8 cellular contexts compared by ENCODE assay signal in genomic region chr2:27356382-27357181, GRCh38. TPM values are rescaled to one million over a fixed set of nuclear protein-coding genes. Genes with fewer than 3 reads are reported as not detected.
DNase-seq lines count a peak whose midpoint lies in the region; ATAC-seq and TF ChIP-seq lines count a peak whose summit lies in the region.

A gene with protein sequence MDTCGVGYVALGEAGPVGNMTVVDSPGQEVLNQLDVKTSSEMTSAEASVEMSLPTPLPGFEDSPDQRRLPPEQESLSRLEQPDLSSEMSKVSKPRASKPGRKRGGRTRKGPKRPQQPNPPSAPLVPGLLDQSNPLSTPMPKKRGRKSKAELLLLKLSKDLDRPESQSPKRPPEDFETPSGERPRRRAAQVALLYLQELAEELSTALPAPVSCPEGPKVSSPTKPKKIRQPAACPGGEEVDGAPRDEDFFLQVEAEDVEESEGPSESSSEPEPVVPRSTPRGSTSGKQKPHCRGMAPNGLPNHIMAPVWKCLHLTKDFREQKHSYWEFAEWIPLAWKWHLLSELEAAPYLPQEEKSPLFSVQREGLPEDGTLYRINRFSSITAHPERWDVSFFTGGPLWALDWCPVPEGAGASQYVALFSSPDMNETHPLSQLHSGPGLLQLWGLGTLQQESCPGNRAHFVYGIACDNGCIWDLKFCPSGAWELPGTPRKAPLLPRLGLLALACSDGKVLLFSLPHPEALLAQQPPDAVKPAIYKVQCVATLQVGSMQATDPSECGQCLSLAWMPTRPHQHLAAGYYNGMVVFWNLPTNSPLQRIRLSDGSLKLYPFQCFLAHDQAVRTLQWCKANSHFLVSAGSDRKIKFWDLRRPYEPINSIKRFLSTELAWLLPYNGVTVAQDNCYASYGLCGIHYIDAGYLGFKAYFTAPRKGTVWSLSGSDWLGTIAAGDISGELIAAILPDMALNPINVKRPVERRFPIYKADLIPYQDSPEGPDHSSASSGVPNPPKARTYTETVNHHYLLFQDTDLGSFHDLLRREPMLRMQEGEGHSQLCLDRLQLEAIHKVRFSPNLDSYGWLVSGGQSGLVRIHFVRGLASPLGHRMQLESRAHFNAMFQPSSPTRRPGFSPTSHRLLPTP (minus strand): TSS chr2:27356764. CDS start chr2:27343554, 13,210 bp downstream.

- DNase-seq in GM04504 (ENCODE audit: low read depth) (peak; percentile 94), NCI-H1048 (lab: John Stamatoyannopoulos, UW) (peak; percentile 94), SK-N-SH (peak; percentile 97), germinal center (ENCODE audit: low spot score) (peak; percentile 91), nucleus accumbens (lab: John Stamatoyannopoulos, UW) (peak; percentile 63 to 100 (median 94)), suprapubic skin (ENCODE audit: low spot score in 2 of 2) (peak; percentile 96)
- DNase-seq in activated naive CD4-positive, alpha-beta T cell treated with anti-CD3 and anti-CD28 coated beads, Interleukin-2, amount 50 U/mL, for 16 hours, result peak; percentile 91

- H3K4me2 ChIP-seq in SK-N-SH, result peak within 1 kb of the TSS; percentile 91

- peaks cover 7 to 19% of the 10 kb centered on the region in 2 experiments; a peak in 3 of 4 replicates for H3K4me1 ChIP-seq in SK-N-SH (ENCODE audit: control insufficient read depth in 1 of 2, insufficient read depth in 2 of 2, low read depth in 1 of 2, low read length in 1 of 2)
- H3K4me1 ChIP-seq in suprapubic skin, result peaks cover 38% of the 10 kb centered on the region

- TF ChIP-seq CTCF in SK-N-SH (IDR thresholded peaks at IDR 0.05) (no peak), suprapubic skin (IDR thresholded peaks at IDR 0.05) (no peak)

- no peaks in the 10 kb centered on the region for H3K27me3 ChIP-seq in SK-N-SH (ENCODE audit: insufficient read depth)
- H3K27me3 ChIP-seq in suprapubic skin, result no peaks in the 10 kb centered on the region

- H3K9ac ChIP-seq in SK-N-SH, result peak within 1 kb of the TSS; percentile 87

- ATAC-seq in HG02571 (IDR thresholded peaks at IDR 0.05; ENCODE audit: unreplicated experiment), result peak; percentile 69

- POLR2A ChIA-PET in SK-N-SH (lab: Yijun Ruan, JAX), result interaction anchor here (0.5 to 2.8 kb wide), 18 partner anchors 8 to 284 kb away, joined by 3 to 24 read pairs (median 6); partner anchors contain the start of genes EIF2B4, MPV17, NRBP1 and PPM1G

- peaks cover 23% of the 10 kb centered on the region for H3F3A ChIP-seq in SK-N-SH (replicated peaks; ENCODE audit: insufficient read depth)

- H3K36me3 ChIP-seq in SK-N-SH (replicated peaks in 1 of 2; ENCODE audit: control insufficient read depth in 1 of 2, insufficient read depth in 2 of 2, low read length in 1 of 2) (peaks cover 0 to 7% of the 10 kb centered on the region in 2 experiments), suprapubic skin (no peaks in the 10 kb centered on the region)

- no peaks in the 10 kb centered on the region for H3K9me3 ChIP-seq in SK-N-SH
- no peaks in the 10 kb centered on the region for H3K9me3 ChIP-seq in suprapubic skin

- H4K20me1 ChIP-seq in SK-N-SH (ENCODE audit: insufficient read depth), result peaks cover 4% of the 10 kb centered on the region; the same call in 1 of the 2 replicates

- H3K79me2 ChIP-seq in SK-N-SH (ENCODE audit: insufficient read depth), result peaks cover 78% of the 10 kb centered on the region

- CTCF ChIA-PET in SK-N-SH (lab: Yijun Ruan, JAX), result interaction anchor here (0.8 to 2.5 kb wide), 6 partner anchors 12 to 91 kb away, joined by 3 to 16 read pairs (median 3); partner anchors contain the start of genes EIF2B4, SNX17 and ZNF513

- H3K4me3 ChIP-seq in SK-N-SH (ENCODE audit: low read depth in 2 of 2, low read length in 1 of 2) (peak within 1 kb of the TSS; percentile 87 to 93), suprapubic skin (peak within 1 kb of the TSS; percentile 75)

- no peak for TF ChIP-seq RAD21 in SK-N-SH (IDR thresholded peaks at IDR 0.05; ENCODE audit: low read length)

- 1% methylated on average over 38 of the region's 67 CpGs for WGBS in SK-N-SH (ENCODE audit: low lambda C conversion rate)
- 0% methylated on average over 35 of the region's 67 CpGs for WGBS in suprapubic skin

- H2AFZ ChIP-seq in SK-N-SH (ENCODE audit: low read depth), result peak within 1 kb of the TSS; percentile 80

- TF ChIP-seq POLR2A in suprapubic skin (IDR thresholded peaks at IDR 0.05), result peak in 1 of 2 donors; percentile 34

- TF ChIP-seq EP300 in SK-N-SH (IDR thresholded peaks at IDR 0.05; ENCODE audit: borderline replicate concordance in 1 of 2, low read depth in 1 of 2, low read length in 1 of 2) (peak in 1 of 2 experiments; percentile 24; a peak in 1 of 4 replicates), suprapubic skin (IDR thresholded peaks at IDR 0.05) (no peak)

- no peaks in the 10 kb centered on the region for H3K9me2 ChIP-seq in SK-N-SH

- H3K27ac ChIP-seq in SK-N-SH (ENCODE audit: low read depth in 2 of 2, low read length in 1 of 2), result peak within 1 kb of the TSS; percentile 90 to 93
- peak within 1 kb of the TSS; percentile 90 for H3K27ac ChIP-seq in suprapubic skin

TF ChIP-seq in SK-N-SH, 30 proteins besides CTCF, POLR2A, EP300 and RAD21 (continues in another document):
- TF ChIP-seq, protein P1, sequence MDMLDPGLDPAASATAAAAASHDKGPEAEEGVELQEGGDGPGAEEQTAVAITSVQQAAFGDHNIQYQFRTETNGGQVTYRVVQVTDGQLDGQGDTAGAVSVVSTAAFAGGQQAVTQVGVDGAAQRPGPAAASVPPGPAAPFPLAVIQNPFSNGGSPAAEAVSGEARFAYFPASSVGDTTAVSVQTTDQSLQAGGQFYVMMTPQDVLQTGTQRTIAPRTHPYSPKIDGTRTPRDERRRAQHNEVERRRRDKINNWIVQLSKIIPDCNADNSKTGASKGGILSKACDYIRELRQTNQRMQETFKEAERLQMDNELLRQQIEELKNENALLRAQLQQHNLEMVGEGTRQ (IDR thresholded peaks at IDR 0.05; ENCODE audit: borderline replicate concordance, low read depth, low read length), result no peak; the same call in 1 of the 2 replicates
- no peak for TF ChIP-seq GATA2 (CRISPR knock-in tag; IDR thresholded peaks at IDR 0.05)
- TF ChIP-seq, protein P2, sequence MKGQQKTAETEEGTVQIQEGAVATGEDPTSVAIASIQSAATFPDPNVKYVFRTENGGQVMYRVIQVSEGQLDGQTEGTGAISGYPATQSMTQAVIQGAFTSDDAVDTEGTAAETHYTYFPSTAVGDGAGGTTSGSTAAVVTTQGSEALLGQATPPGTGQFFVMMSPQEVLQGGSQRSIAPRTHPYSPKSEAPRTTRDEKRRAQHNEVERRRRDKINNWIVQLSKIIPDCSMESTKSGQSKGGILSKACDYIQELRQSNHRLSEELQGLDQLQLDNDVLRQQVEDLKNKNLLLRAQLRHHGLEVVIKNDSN (IDR thresholded peaks at IDR 0.05; ENCODE audit: borderline replicate concordance, low read depth), result 0 out of 2 replicates have a peak, but pooled peaks have one; percentile 19
- TF ChIP-seq TEAD4 (IDR thresholded peaks at IDR 0.05; ENCODE audit: borderline replicate concordance, insufficient read depth), result 0 out of 2 replicates have a peak, but pooled peaks have one; percentile 18
- no peak for TF ChIP-seq MEF2A (IDR thresholded peaks at IDR 0.05; ENCODE audit: borderline replicate concordance, low read depth)
- TF ChIP-seq, protein P3, sequence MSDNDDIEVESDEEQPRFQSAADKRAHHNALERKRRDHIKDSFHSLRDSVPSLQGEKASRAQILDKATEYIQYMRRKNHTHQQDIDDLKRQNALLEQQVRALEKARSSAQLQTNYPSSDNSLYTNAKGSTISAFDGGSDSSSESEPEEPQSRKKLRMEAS (IDR thresholded peaks at IDR 0.05; ENCODE audit: low read depth), result peak; percentile 92
- peak; percentile 80 for TF ChIP-seq ELF1 (IDR thresholded peaks at IDR 0.05)
- TF ChIP-seq RFX5 (IDR thresholded peaks at IDR 0.05; ENCODE audit: low read length), result no peak; the same call in 1 of the 2 replicates
- peak; percentile 88 for TF ChIP-seq TAF1 (IDR thresholded peaks at IDR 0.05; ENCODE audit: borderline replicate concordance, low read depth, low read length)
- TF ChIP-seq FOSL2 (IDR thresholded peaks at IDR 0.05; ENCODE audit: borderline replicate concordance, low read depth), result no peak; the same call in 1 of the 2 replicates
- peak; percentile 50 for TF ChIP-seq TCF12 (IDR thresholded peaks at IDR 0.05)
- TF ChIP-seq REST (IDR thresholded peaks at IDR 0.05; ENCODE audit: low read depth, low read length), result peak; percentile 46; the same call in 1 of the 2 replicates
- TF ChIP-seq EZH2phosphoT487 (IDR thresholded peaks at IDR 0.05; ENCODE audit: borderline replicate concordance, low read depth), result no peak
- no peak for TF ChIP-seq FOXM1 (IDR thresholded peaks at IDR 0.05; ENCODE audit: low read depth)
- TF ChIP-seq RCOR1 (IDR thresholded peaks at IDR 0.05; ENCODE audit: low read length), result no peak
- peak; percentile 75 for TF ChIP-seq SIN3A (IDR thresholded peaks at IDR 0.05; ENCODE audit: borderline replicate concordance, low read depth, low read length)

RNA-seq across cellular contexts. Expression of the gene that starts here (rescaled TPM):
- polyA plus RNA-seq in SK-N-SH (2012; rRNA removed), result 65.8 and 76.0 TPM in 2 replicates
- polyA plus RNA-seq in SK-N-SH (2012; cell fraction: cytosol; rRNA removed), result 44.7 and 53.9 TPM in 2 replicates
- polyA plus RNA-seq in SK-N-SH (2012; cell fraction: nucleus; rRNA removed), result 131 and 185 TPM in 2 replicates
- total RNA-seq in suprapubic skin, result 100 to 1,000 TPM in 1 of 4 donors, 10 to 100 TPM in 3; 53.8 to 160 (median 75.9) TPM

Comparison
In these comparisons a context has a peak if more than half of its experiments do, and no peak if none do; other contexts are left out.
1. Peak in every context shown above with its lines: DNase-seq, ATAC-seq, H3K4me3 ChIP-seq and H3K27ac ChIP-seq.